ENCODE assay signal across 16 cellular contexts in genomic region chr7:41869596-41869995, GRCh38.
DNase-seq lines count a peak whose midpoint lies in the region; ATAC-seq and TF ChIP-seq lines count a peak whose summit lies in the region.
"Had no signal": no experiment of that assay in that cellular context is flagged by ENCODE, and none has a peak within 500 bp of the region (broad histone marks: within the 10 kb centered on the region; RNA-seq: fewer than 3 reads in every experiment).

No MANE protein-coding gene starts in this region.

- peak overlapping the region; percentile 86; the same call in 1 of the 2 replicates for H2BK120ac ChIP-seq in IMR-90 (ENCODE audit: low read depth, low read length)

- POLR2A ChIA-PET in IMR-90 (lab: Charles Lee; ENCODE audit: unreplicated experiment), result no interaction called here

- no peak overlapping the region for H2AK5ac ChIP-seq in IMR-90 (ENCODE audit: low read depth, low read length)

- peak overlapping the region; percentile 91; the same call in 2 of the 3 replicates for H2BK15ac ChIP-seq in IMR-90 (ENCODE audit: low read depth, low read length)

- DNase-seq in CD14-positive monocyte (ENCODE audit: low spot score), result no peak
- DNase-seq in IMR-90, result peak; percentile 47
- no peak for DNase-seq in coronary artery (ENCODE audit: low spot score)
- no peak for DNase-seq in HuH-7.5 (ENCODE audit: low spot score)
- DNase-seq in NCI-H226, result no peak
- DNase-seq: aorta, cortex of kidney, NCI-H2081, nucleus accumbens, Peyer's patch, sigmoid colon, WERI-Rb-1 had no signal

- H4K20me1 ChIP-seq in IMR-90 (ENCODE audit: insufficient read depth, low read length), result no peaks in the 10 kb centered on the region

- peak overlapping the region in 1 of 2 donors; percentile 65 for H3K4me3 Mint-ChIP-seq in CD14-positive monocyte
- H3K4me3 Mint-ChIP-seq in nephron, result no peak overlapping the region

- no peak for TF ChIP-seq POLR2A in IMR-90 (IDR thresholded peaks at IDR 0.05; ENCODE audit: low read depth, low read length)

- H3K79me1 ChIP-seq in IMR-90 (ENCODE audit: low read depth in 1 of 2, low read length in 2 of 2), result no peaks in the 10 kb centered on the region

- ATAC-seq in IMR-90 (ENCODE audit: low read depth) (no peak), HG02610 (IDR thresholded peaks at IDR 0.05; ENCODE audit: unreplicated experiment) (no peak)

- H3K9me3 ChIP-seq in IMR-90 (ENCODE audit: control insufficient read depth, insufficient read depth, low read length), result peaks cover 5% of the 10 kb centered on the region
- H3K9me3 ChIP-seq: Peyer's patch had no signal

- H3K4me2 ChIP-seq in IMR-90 (ENCODE audit: low read depth, low read length), result peak overlapping the region; percentile 82; the same call in 1 of the 2 replicates

- H4K8ac ChIP-seq in IMR-90 (ENCODE audit: low read depth in 2 of 2, low read length in 2 of 2), result peak overlapping the region; percentile 68 to 76; a peak in 3 of 4 replicates

- peaks cover 14 to 22% (median 19%) of the 10 kb centered on the region in 7 donors for H3K9me3 Mint-ChIP-seq in CD14-positive monocyte
- peaks cover 12% of the 10 kb centered on the region for H3K9me3 Mint-ChIP-seq in nephron

- no peaks in the 10 kb centered on the region for H3K27me3 ChIP-seq in IMR-90 (ENCODE audit: control insufficient read depth, insufficient read depth, low read length)
- H3K27me3 ChIP-seq: Peyer's patch, sigmoid colon had no signal

- H3K56ac ChIP-seq in IMR-90 (ENCODE audit: extremely low read depth, insufficient read depth, low read length), result 0 out of 2 replicates have a peak overlapping the region, but pooled peaks have one; percentile 25

- H3K27ac Mint-ChIP-seq in CD14-positive monocyte (peak overlapping the region; percentile 90 to 97 (median 95)), nephron (peak overlapping the region; percentile 93 to 99 (median 97))

- H2BK5ac ChIP-seq in IMR-90 (ENCODE audit: low read depth, low read length, poor library complexity, severe bottlenecking), result peak overlapping the region; percentile 75

- no peak overlapping the region for H3K23ac ChIP-seq in IMR-90 (ENCODE audit: low read depth, low read length)

- in situ Hi-C loops in IMR-90 (cut with MboI; ENCODE audit: low sequenced_read_pairs), result no loop called here

- H3K4me3 ChIP-seq in IMR-90 (ENCODE audit: insufficient read depth, low read depth, low read length) (no peak overlapping the region), coronary artery (peak overlapping the region; percentile 2)
- H3K4me3 ChIP-seq: heart left ventricle, Peyer's patch, sigmoid colon had no signal

- dilution Hi-C loops in IMR-90 (cut with HindIII; ENCODE audit: low sequenced_read_pairs, unreplicated experiment), result no loop called here

- CTCF ChIA-PET in IMR-90 (lab: Yijun Ruan, JAX), result no interaction called here

- no peak for TF ChIP-seq RAD21 in IMR-90 (IDR thresholded peaks at IDR 0.05; ENCODE audit: low read length)

- H2AFZ ChIP-seq in IMR-90 (replicated peaks; ENCODE audit: low read length, poor library complexity), result no peak overlapping the region

- peaks cover 14% of the 10 kb centered on the region for H3K4me1 ChIP-seq in IMR-90 (ENCODE audit: control insufficient read depth, insufficient read depth, low read length)
- H3K4me1 ChIP-seq: Peyer's patch, sigmoid colon had no signal

- no peaks in the 10 kb centered on the region for H3K36me3 ChIP-seq in IMR-90 (ENCODE audit: control insufficient read depth, insufficient read depth, low read length)
- H3K36me3 ChIP-seq: heart left ventricle, Peyer's patch, sigmoid colon, WERI-Rb-1 had no signal

- WGBS in IMR-90 (ENCODE audit: extremely low coverage in 2 of 2, insufficient read length in 1 of 2), 2 experiments, result no CpG with 5 or more reads among the region's 3 CpGs

- H2BK20ac ChIP-seq in IMR-90 (ENCODE audit: low read depth, low read length), result peak overlapping the region; percentile 73; the same call in 1 of the 2 replicates

- H3K14ac ChIP-seq in IMR-90 (replicated peaks; ENCODE audit: low read depth, low read length), result peak overlapping the region; percentile 7; the same call in 1 of the 2 replicates

- no peak overlapping the region; the same call in 1 of the 2 replicates for H4K5ac ChIP-seq in IMR-90 (ENCODE audit: low read depth, low read length)

- H3K18ac ChIP-seq in IMR-90 (ENCODE audit: low read depth, low read length), result peak overlapping the region; percentile 99; the same call in 1 of the 2 replicates

- intact Hi-C loops in CD14-positive monocyte (cut with micrococcal nuclease) (loop anchor here in 1 of 2 donors (5.0 kb wide), 1 partner anchor 37 kb away; no protein-coding TSS in a partner anchor), IMR-90 (cut with micrococcal nuclease) (no loop called here)

- H3K9me1 ChIP-seq in IMR-90 (ENCODE audit: insufficient read depth, low read length), result no peaks in the 10 kb centered on the region

- H3K4me1 Mint-ChIP-seq in CD14-positive monocyte (peaks cover 31% of the 10 kb centered on the region), nephron (peaks cover 38% of the 10 kb centered on the region)

- no peak overlapping the region for H2AK9ac ChIP-seq in IMR-90 (replicated peaks; ENCODE audit: low read depth, low read length, poor library complexity)

- H3K27ac ChIP-seq in IMR-90 (ENCODE audit: insufficient read depth, low read length) (peak overlapping the region; percentile 21), coronary artery (peak overlapping the region in 1 of 2 donors; percentile 52)
- H3K27ac ChIP-seq: epithelial cell of prostate, Peyer's patch, sigmoid colon, WERI-Rb-1 had no signal

- H4K91ac ChIP-seq in IMR-90 (ENCODE audit: insufficient read depth, low read depth, low read length), result no peak overlapping the region

- TF ChIP-seq CTCF in CD14-positive monocyte (IDR thresholded peaks at IDR 0.05) (no peak), IMR-90 (conservative IDR thresholded peaks at IDR 0.05; ENCODE audit: low read depth, low read length) (no peak), coronary artery (IDR thresholded peaks at IDR 0.05) (no peak), nephron (IDR thresholded peaks at IDR 0.05; ENCODE audit: unreplicated experiment in 3 of 3) (no peak)

- peak overlapping the region; percentile 42; the same call in 1 of the 2 replicates for H3K4ac ChIP-seq in IMR-90 (ENCODE audit: low read depth, low read length)

- H3K27me3 Mint-ChIP-seq in CD14-positive monocyte (ENCODE audit: low read depth in 3 of 3), result peaks cover 0 to 1% (median 0%) of the 10 kb centered on the region in 3 donors
- H3K27me3 Mint-ChIP-seq in nephron (ENCODE audit: low read depth), result no peaks in the 10 kb centered on the region

- H3K9ac ChIP-seq in IMR-90 (ENCODE audit: low read depth, low read length), result no peak overlapping the region; the same call in 1 of the 2 replicates

- BruUV-seq in IMR-90 (replicated peaks; lab: Mats Ljungman, UMichigan), result no TSS peak

- H3K36me3 Mint-ChIP-seq in CD14-positive monocyte (peaks cover 4 to 6% of the 10 kb centered on the region in 2 donors), nephron (ENCODE audit: low read depth) (no peaks in the 10 kb centered on the region)

TF ChIP-seq in IMR-90, 13 proteins besides CTCF, POLR2A, EP300 and RAD21:
- no peak for TF ChIP-seq RFX5 (IDR thresholded peaks at IDR 0.05; ENCODE audit: low read depth, low read length)
- no peak for TF ChIP-seq MXI1 (IDR thresholded peaks at IDR 0.05; ENCODE audit: borderline replicate concordance, low read depth, low read length)
- TF ChIP-seq NFE2L2 (IDR thresholded peaks at IDR 0.05; ENCODE audit: low read depth, low read length), result no peak
- no peak for TF ChIP-seq MAFK (IDR thresholded peaks at IDR 0.05; ENCODE audit: low read depth, low read length)
- TF ChIP-seq USF2 (IDR thresholded peaks at IDR 0.05; ENCODE audit: low read depth, low read length), result no peak
- TF ChIP-seq FOS (IDR thresholded peaks at IDR 0.05; ENCODE audit: low read depth, low read length), result no peak
- no peak for TF ChIP-seq MAZ (IDR thresholded peaks at IDR 0.05; ENCODE audit: borderline replicate concordance, low read depth, low read length)
- TF ChIP-seq ELK1 (IDR thresholded peaks at IDR 0.05; ENCODE audit: borderline replicate concordance, low read depth, low read length), result no peak
- no peak for TF ChIP-seq BHLHE40 (IDR thresholded peaks at IDR 0.05; ENCODE audit: low read depth, low read length)
- TF ChIP-seq CEBPB (IDR thresholded peaks at IDR 0.05; ENCODE audit: low read depth, low read length), result no peak
- TF ChIP-seq RCOR1 (IDR thresholded peaks at IDR 0.05; ENCODE audit: insufficient replicate concordance, low read length), result no peak
- TF ChIP-seq CHD1 (IDR thresholded peaks at IDR 0.05; ENCODE audit: low read depth, low read length), result no peak
